In genomic region chr12:93166891-93167307, GRCh38 we compare ENCODE assay signal across 16 cellular contexts.
DNase-seq lines count a peak whose midpoint lies in the region; ATAC-seq and TF ChIP-seq lines count a peak whose summit lies in the region.
"Had no signal": no experiment of that assay in that cellular context is flagged by ENCODE, and none has a peak within 500 bp of the region (broad histone marks: within the 10 kb centered on the region; RNA-seq: fewer than 3 reads in every experiment).

No MANE protein-coding gene starts in this region.

- H3K9me3 Mint-ChIP-seq in mesothelial cell of epicardium: no peaks in the 10 kb centered on the region

- H3K9me3 ChIP-seq in stomach (no peaks in the 10 kb centered on the region), SJCRH30 (replicated peaks) (no peaks in the 10 kb centered on the region)
- H3K9me3 ChIP-seq: BE2C had no signal

- no peak for TF ChIP-seq POLR2A in stomach (IDR thresholded peaks at IDR 0.05)

- H3K4me1 Mint-ChIP-seq in mesothelial cell of epicardium: peaks cover 10% of the 10 kb centered on the region

- H3K27ac Mint-ChIP-seq in mesothelial cell of epicardium: no peak overlapping the region

- H3K27ac ChIP-seq in stomach (no peak overlapping the region), SJCRH30 (no peak overlapping the region)

- POLR2A ChIA-PET in GM10248 (lab: Yijun Ruan, JAX): no interaction called here

- H3K36me3 ChIP-seq in stomach (no peaks in the 10 kb centered on the region), SJCRH30 (no peaks in the 10 kb centered on the region)
- H3K36me3 ChIP-seq: BE2C had no signal

- H3K27me3 Mint-ChIP-seq in mesothelial cell of epicardium (ENCODE audit: low read depth): no peaks in the 10 kb centered on the region

- 78 to 86% (median 85%) methylated on average over 4 of the region's 4 CpGs for WGBS in stomach, 5 donors

- no peaks in the 10 kb centered on the region for H3K36me3 Mint-ChIP-seq in mesothelial cell of epicardium

- H3K27me3 ChIP-seq in stomach (no peaks in the 10 kb centered on the region), SJCRH30 (no peaks in the 10 kb centered on the region)
- H3K27me3 ChIP-seq: BE2C had no signal

- DNase-seq in GM10248 (ENCODE audit: extremely low spot score): peak; percentile 31
- peak; percentile 81 for DNase-seq in NOMO-1 treated with DMSO at 0.1 percent for 48 hours (lab: John Stamatoyannopoulos, UW; ENCODE audit: unreplicated experiment)
- DNase-seq in mesothelial cell of epicardium (ENCODE audit: low spot score in 2 of 2, unreplicated experiment in 2 of 2): no peak
- no peak for DNase-seq in NK-92 (lab: John Stamatoyannopoulos, UW; ENCODE audit: unreplicated experiment)
- no peak for DNase-seq in stomach
- no peak for DNase-seq in SJCRH30
- DNase-seq: activated effector memory CD4-positive, alpha-beta T cell treated with Interleukin-2 at 50 U/mL for 16 hours; BE2C; dorsolateral prefrontal cortex; NCI-H2171; retina; stimulated activated CD8-positive, alpha-beta memory T cell treated with anti-CD3 and anti-CD28 coated beads, Interleukin-4, amount 100 ng/mL, for 48 hours; T-helper 9 cell had no signal

- TF ChIP-seq CTCF in GM10248 (IDR thresholded peaks at IDR 0.05; ENCODE audit: control extremely low read depth, extremely low read depth, low read depth, missing control alignments): no peak
- TF ChIP-seq CTCF in mesothelial cell of epicardium (IDR thresholded peaks at IDR 0.05; ENCODE audit: unreplicated experiment): no peak
- no peak for TF ChIP-seq CTCF in stomach (IDR thresholded peaks at IDR 0.05)

- H3K4me1 ChIP-seq in stomach (peaks cover 0 to 31% (median 12%) of the 10 kb centered on the region in 4 donors), SJCRH30 (no peaks in the 10 kb centered on the region)
- H3K4me1 ChIP-seq: BE2C had no signal

- intact Hi-C loops in stomach (cut with DNase I; ENCODE audit: low total_unique reads): no loop called here

- ATAC-seq in GM19397 (IDR thresholded peaks at IDR 0.05; ENCODE audit: unreplicated experiment) (peak; percentile 59), HG02973 (IDR thresholded peaks at IDR 0.05; ENCODE audit: unreplicated experiment) (peak; percentile 81)
- ATAC-seq: HCT116 had no signal

- no peak overlapping the region for H3K4me3 Mint-ChIP-seq in mesothelial cell of epicardium

- H3K4me3 ChIP-seq in stomach: no peak overlapping the region
- no peak overlapping the region for H3K4me3 ChIP-seq in SJCRH30

- no peak for TF ChIP-seq EP300 in stomach (IDR thresholded peaks at IDR 0.05)

- CTCF ChIA-PET in GM10248 (lab: Yijun Ruan, JAX): interaction anchor here (1.3 to 2.0 kb wide), 4 partner anchors 26 to 179 kb away, joined by 3 to 9 read pairs (median 4); no protein-coding TSS in a partner anchor

Comparison
In these comparisons a context has a peak if more than half of its experiments do, and no peak if none do; other contexts are left out.
1. DNase-seq: peak in GM10248 (single experiment) and NOMO-1 treated with DMSO at 0.1 percent for 48 hours (single experiment); none in mesothelial cell of epicardium (0 of 2), NK-92 (single experiment), stomach (single experiment) and SJCRH30 (0 of 2).